20 cellular contexts compared by ENCODE assay signal in genomic region chr2:6931753-6932152, GRCh38. TPM values are rescaled to one million over a fixed set of nuclear protein-coding genes. Genes with fewer than 3 reads are reported as not detected.
DNase-seq lines count a peak whose midpoint lies in the region; ATAC-seq, FAIRE-seq and TF ChIP-seq lines count a peak whose summit lies in the region.
"Had no signal": no experiment of that assay in that cellular context is flagged by ENCODE, and none has a peak within 500 bp of the region (broad histone marks: within the 10 kb centered on the region; RNA-seq: fewer than 3 reads in every experiment).

No MANE protein-coding gene starts in this region.

- H4K20me1 ChIP-seq in HepG2 (ENCODE audit: insufficient read depth, low read length) = no peaks in the 10 kb centered on the region; the same call in none of the 2 replicates

- POLR2A ChIA-PET in HepG2 (lab: Yijun Ruan, JAX) = no interaction called here

- intact Hi-C loops in HepG2 (cut with micrococcal nuclease; ENCODE audit: unreplicated experiment) = loop anchor here (2.0 kb wide), 1 partner anchor 17 kb away; no protein-coding TSS in a partner anchor
- intact Hi-C loops in right lobe of liver (cut with DNase I) = no loop called here

- no peak overlapping the region for H3K9ac ChIP-seq in HepG2 (ENCODE audit: insufficient read depth, low read depth, low read length)

- TF ChIP-seq CTCF in HepG2 (CRISPR knock-in tag; IDR thresholded peaks at IDR 0.05) = no peak
- TF ChIP-seq CTCF in right lobe of liver (IDR thresholded peaks at IDR 0.05) = no peak
- no peak for TF ChIP-seq CTCF in progenitor cell of endocrine pancreas (IDR thresholded peaks at IDR 0.05; ENCODE audit: unreplicated experiment)
- TF ChIP-seq CTCF in osteocyte (IDR thresholded peaks at IDR 0.05) = no peak

- H3K4me2 ChIP-seq in HepG2 (ENCODE audit: low read depth, low read length) = 0 out of 2 replicates have a peak overlapping the region, but pooled peaks have one; percentile 7

- H3K36me3 Mint-ChIP-seq in progenitor cell of endocrine pancreas (ENCODE audit: insufficient read depth) (peaks cover 15% of the 10 kb centered on the region), osteocyte (ENCODE audit: unreplicated experiment) (peaks cover 4% of the 10 kb centered on the region)

- H3K27me3 ChIP-seq in HepG2 (ENCODE audit: control insufficient read depth in 1 of 2, insufficient read depth in 2 of 2, low read length in 2 of 2) = no peaks in the 10 kb centered on the region
- no peaks in the 10 kb centered on the region for H3K27me3 ChIP-seq in right lobe of liver

- H3K27ac ChIP-seq in HepG2 (ENCODE audit: extremely low read length, insufficient read depth, low read length) (no peak overlapping the region), right lobe of liver (no peak overlapping the region), cingulate gyrus (ENCODE audit: low read depth, low read length) (peak overlapping the region; percentile 84), temporal lobe (ENCODE audit: low read depth, low read length) (peak overlapping the region; percentile 75)
- H3K27ac ChIP-seq: C4-2B had no signal

- FAIRE-seq in HepG2 (lab: Jason Lieb, UNC) = peak; percentile 63
- FAIRE-seq: A204.1, GM12892, GM18507 had no signal

- in situ Hi-C loops in HepG2 (cut with HindIII; ENCODE audit: extremely low pct_ligation_motif_present, low pct_unique_long_range_greater_than_20kb) = no loop called here

- TF ChIP-seq EP300 in HepG2 (IDR thresholded peaks at IDR 0.05; ENCODE audit: low read depth in 2 of 2, low read length in 2 of 2) = no peak
- no peak for TF ChIP-seq EP300 in HepG2 (CRISPR knock-in tag; IDR thresholded peaks at IDR 0.05; ENCODE audit: borderline replicate concordance)

- CTCF ChIA-PET in HepG2 (lab: Yijun Ruan, JAX; ENCODE audit: low intra/inter-chr PET ratio, low total read pairs) = no interaction called here

- ATAC-seq in HepG2 (no peak), right lobe of liver (no peak), GM19452 (IDR thresholded peaks at IDR 0.05; ENCODE audit: unreplicated experiment) (no peak)
- ATAC-seq: HCT116 had no signal

- H3K27ac Mint-ChIP-seq in progenitor cell of endocrine pancreas (peak overlapping the region; percentile 15), osteocyte (ENCODE audit: unreplicated experiment) (no peak overlapping the region)
- H3K27ac Mint-ChIP-seq: CD4-positive, alpha-beta T cell; HFFc6 had no signal

- peaks cover 31% of the 10 kb centered on the region for H3K4me1 Mint-ChIP-seq in progenitor cell of endocrine pancreas (ENCODE audit: low read depth)
- H3K4me1 Mint-ChIP-seq in osteocyte (ENCODE audit: unreplicated experiment) = peaks cover 30% of the 10 kb centered on the region

- H3K9me3 Mint-ChIP-seq in progenitor cell of endocrine pancreas (ENCODE audit: low read depth) = peaks cover 5% of the 10 kb centered on the region
- H3K9me3 Mint-ChIP-seq in osteocyte (ENCODE audit: unreplicated experiment) = peaks cover 7% of the 10 kb centered on the region

- no TSS peak for BruUV-seq in HepG2 (replicated peaks; lab: Mats Ljungman, UMichigan)

- peak overlapping the region; percentile 22 for H3K4me3 Mint-ChIP-seq in progenitor cell of endocrine pancreas (ENCODE audit: low read depth)
- no peak overlapping the region for H3K4me3 Mint-ChIP-seq in osteocyte (ENCODE audit: unreplicated experiment)
- H3K4me3 Mint-ChIP-seq: CD4-positive, alpha-beta T cell; HFFc6 had no signal

- H3K27me3 Mint-ChIP-seq in progenitor cell of endocrine pancreas (peaks cover 36% of the 10 kb centered on the region), osteocyte (ENCODE audit: unreplicated experiment) (peaks cover 10% of the 10 kb centered on the region)
- H3K27me3 Mint-ChIP-seq: CD4-positive, alpha-beta T cell had no signal

- H3K36me3 ChIP-seq in HepG2 (replicated peaks in 1 of 2; ENCODE audit: control insufficient read depth in 1 of 2, insufficient read depth in 2 of 2, low read length in 2 of 2) (no peaks in the 10 kb centered on the region; a peak in 2 of 5 replicates), right lobe of liver (no peaks in the 10 kb centered on the region)

- no peak overlapping the region for H2AFZ ChIP-seq in HepG2 (ENCODE audit: low read length)

- H3K4me1 ChIP-seq in HepG2 (ENCODE audit: insufficient read depth, low read length) (peaks cover 36% of the 10 kb centered on the region), right lobe of liver (no peaks in the 10 kb centered on the region)
- H3K4me1 ChIP-seq: Caco-2 had no signal

- H3K79me2 ChIP-seq in HepG2 (ENCODE audit: insufficient read depth, low read length) = peaks cover 12% of the 10 kb centered on the region

- H3K4me3 ChIP-seq in HepG2 (replicated peaks in 1 of 3; ENCODE audit: insufficient read depth in 1 of 3, low read depth in 2 of 3, low read length in 3 of 3) (no peak overlapping the region), right lobe of liver (no peak overlapping the region)

- peak; percentile 35 for DNase-seq in HepG2 (ENCODE audit: low spot score)
- no peak for DNase-seq in right lobe of liver
- DNase-seq in progenitor cell of endocrine pancreas (ENCODE audit: low spot score, unreplicated experiment) = no peak
- no peak for DNase-seq in stimulated activated CD8-positive, alpha-beta memory T cell treated with anti-CD3 and anti-CD28 coated beads, Interleukin-4, amount 100 ng/mL, for 48 hours
- DNase-seq in osteocyte (ENCODE audit: extremely low spot score, unreplicated experiment) = no peak
- DNase-seq: AML-193; Caco-2; CD4-positive, alpha-beta T cell; GDM1; GOT3; H7; HFFc6 had no signal

- 38% methylated on average over 1 of the region's 1 CpG for WGBS in HepG2 (ENCODE audit: low lambda C conversion rate)
- 29% methylated on average over 1 of the region's 1 CpG for WGBS in right lobe of liver (ENCODE audit: insufficient coverage, low coverage, low lambda C conversion rate, missing lambda C conversion rate)

- H3K9me3 ChIP-seq in HepG2 (ENCODE audit: low read length) = no peaks in the 10 kb centered on the region
- no peaks in the 10 kb centered on the region for H3K9me3 ChIP-seq in right lobe of liver
- H3K9me3 ChIP-seq: Caco-2 had no signal

- TF ChIP-seq RAD21 in HepG2 (CRISPR knock-in tag; IDR thresholded peaks at IDR 0.05) = no peak

- TF ChIP-seq POLR2A in HepG2 (IDR thresholded peaks at IDR 0.05; ENCODE audit: insufficient read depth in 1 of 2, low read depth in 2 of 2, low read length in 2 of 2) (no peak), right lobe of liver (IDR thresholded peaks at IDR 0.05) (no peak)

RNA-seq across cellular contexts. Expression of gene RNF144A, which starts 14.5 kb away (rescaled TPM):
- total RNA-seq in HepG2 (2016; rRNA removed; fragmentation: Illumina TruSeq; extraction: Trizol) = 16.5 and 20.8 TPM in 2 replicates
- 12.0 and 16.8 TPM in 2 replicates for total RNA-seq in HepG2 (2016; cell fraction: cytosol; rRNA removed; fragmentation: Illumina TruSeq; extraction: Trizol; ENCODE audit: low read depth)
- total RNA-seq in HepG2 (2016; cell fraction: insoluble cytoplasmic fraction; rRNA removed; fragmentation: Illumina TruSeq; extraction: Trizol) = 16.0 and 19.8 TPM in 2 replicates
- 19.8 and 25.4 TPM in 2 replicates for total RNA-seq in HepG2 (2016; cell fraction: membrane; rRNA removed; fragmentation: Illumina TruSeq; extraction: Trizol)
- 21.0 and 24.6 TPM in 2 replicates for total RNA-seq in HepG2 (2016; cell fraction: nucleus; rRNA removed; fragmentation: Illumina TruSeq; extraction: Trizol)
- polyA plus RNA-seq in HepG2 (2011; rRNA removed) = 13.2 and 13.9 TPM in 2 replicates
- 11.3 and 13.1 TPM in 2 replicates for polyA plus RNA-seq in HepG2 (2011; cell fraction: cytosol; rRNA removed)
- 14.7 and 16.7 TPM in 2 replicates for polyA plus RNA-seq in HepG2 (2011; cell fraction: nucleus; rRNA removed)
- polyA plus RNA-seq in HepG2 (2012) = 3.4 and 4.4 TPM in 2 replicates
- 6.8 and 7.8 TPM in 2 replicates for polyA plus RNA-seq in HepG2 (2016; cell fraction: cytosol; fragmentation: Illumina TruSeq; extraction: Trizol; ENCODE audit: low read depth)
- polyA plus RNA-seq in HepG2 (2016; cell fraction: insoluble cytoplasmic fraction; fragmentation: Illumina TruSeq; extraction: Trizol; ENCODE audit: low read depth) = 17.5 and 19.7 TPM in 2 replicates
- 10.7 and 11.4 TPM in 2 replicates for polyA plus RNA-seq in HepG2 (2016; cell fraction: membrane; fragmentation: Illumina TruSeq; extraction: Trizol; ENCODE audit: low read depth)
- polyA plus RNA-seq in HepG2 (2016; cell fraction: nucleus; fragmentation: Illumina TruSeq; extraction: Trizol; ENCODE audit: insufficient read depth, low read depth) = 15.5 and 16.5 TPM in 2 replicates
- polyA minus RNA-seq in HepG2 (2011; rRNA and poly(A)+ RNA removed; ENCODE audit: low replicate concordance) = 0.12 and 37.2 TPM in 2 replicates
- 17.1 and 17.7 TPM in 2 replicates for polyA minus RNA-seq in HepG2 (2011; cell fraction: cytosol; rRNA and poly(A)+ RNA removed)
- 29.2 and 36.2 TPM in 2 replicates for polyA minus RNA-seq in HepG2 (2011; cell fraction: nucleus; rRNA and poly(A)+ RNA removed)
- total RNA-seq in right lobe of liver = 1 to 10 TPM; 1.2 to 3.2 (median 2.0) TPM
- 39.9 and 40.2 TPM in 2 replicates for total RNA-seq in progenitor cell of endocrine pancreas
- total RNA-seq in temporal lobe = 36.9 TPM
- total RNA-seq in osteocyte = 9.0 and 9.6 TPM in 2 replicates
- total RNA-seq: HFFc6 had no signal

RNA-seq across cellular contexts. Expression of gene RSAD2, which starts 54.2 kb away (rescaled TPM):
- total RNA-seq in HepG2 (2016; rRNA removed; fragmentation: Illumina TruSeq; extraction: Trizol) = 0.06 and 0.11 TPM in 2 replicates
- total RNA-seq in HepG2 (2016; cell fraction: cytosol; rRNA removed; fragmentation: Illumina TruSeq; extraction: Trizol; ENCODE audit: low read depth) = 0.09 and 0.10 TPM in 2 replicates
- total RNA-seq in HepG2 (2016; cell fraction: insoluble cytoplasmic fraction; rRNA removed; fragmentation: Illumina TruSeq; extraction: Trizol) = not detected in 2 replicates
- total RNA-seq in HepG2 (2016; cell fraction: membrane; rRNA removed; fragmentation: Illumina TruSeq; extraction: Trizol) = not detected in 2 replicates
- total RNA-seq in HepG2 (2016; cell fraction: nucleus; rRNA removed; fragmentation: Illumina TruSeq; extraction: Trizol) = 0.25 TPM in 1 of 2 replicates, not detected in the other
- not detected in 2 replicates for polyA plus RNA-seq in HepG2 (2011; rRNA removed)
- polyA plus RNA-seq in HepG2 (2011; cell fraction: cytosol; rRNA removed) = not detected in 2 replicates
- polyA plus RNA-seq in HepG2 (2011; cell fraction: nucleus; rRNA removed) = not detected in 2 replicates
- polyA plus RNA-seq in HepG2 (2012) = not detected in 2 replicates
- not detected in 2 replicates for polyA plus RNA-seq in HepG2 (2016; cell fraction: cytosol; fragmentation: Illumina TruSeq; extraction: Trizol; ENCODE audit: low read depth)
- polyA plus RNA-seq in HepG2 (2016; cell fraction: insoluble cytoplasmic fraction; fragmentation: Illumina TruSeq; extraction: Trizol; ENCODE audit: low read depth) = not detected in 2 replicates
- not detected in 2 replicates for polyA plus RNA-seq in HepG2 (2016; cell fraction: membrane; fragmentation: Illumina TruSeq; extraction: Trizol; ENCODE audit: low read depth)
- polyA plus RNA-seq in HepG2 (2016; cell fraction: nucleus; fragmentation: Illumina TruSeq; extraction: Trizol; ENCODE audit: insufficient read depth, low read depth) = not detected in 2 replicates
- polyA minus RNA-seq in HepG2 (2011; rRNA and poly(A)+ RNA removed; ENCODE audit: low replicate concordance) = 0.04 and 0.09 TPM in 2 replicates
- polyA minus RNA-seq in HepG2 (2011; cell fraction: cytosol; rRNA and poly(A)+ RNA removed) = not detected in 2 replicates
- not detected in 2 replicates for polyA minus RNA-seq in HepG2 (2011; cell fraction: nucleus; rRNA and poly(A)+ RNA removed)
- 1 to 10 TPM in 4 of 6 experiments, under 1 TPM in 2; 0.37 to 2.7 (median 1.1) TPM for total RNA-seq in right lobe of liver
- total RNA-seq in progenitor cell of endocrine pancreas = 4.4 and 5.3 TPM in 2 replicates
- total RNA-seq in temporal lobe = 2.0 TPM
- total RNA-seq in osteocyte = not detected in 2 replicates
- total RNA-seq: H7, HFFc6 had no signal

Comparison
In these comparisons a context has a peak if more than half of its experiments do, and no peak if none do; other contexts are left out.
1. H3K27ac ChIP-seq: peak in cingulate gyrus (single experiment) and temporal lobe (single experiment); none in HepG2 (single experiment) and right lobe of liver (0 of 3).